Comparison of ENCODE assay signal across 9 cellular contexts in genomic region chrX:1394731-1395501, GRCh38. TPM values are rescaled to one million over a fixed set of nuclear protein-coding genes. Genes with fewer than 3 reads are reported as not detected.
A peak's percentile ranks its signal among the peaks of the same experiment; 100 is the strongest.
DNase-seq lines count a peak whose midpoint lies in the region; ATAC-seq and TF ChIP-seq lines count a peak whose summit lies in the region.
"Had no signal": no experiment of that assay in that cellular context is flagged by ENCODE, and none has a peak within 500 bp of the region (broad histone marks: within the 10 kb centered on the region; RNA-seq: fewer than 3 reads in every experiment).

No MANE protein-coding gene starts in this region.

- H3K9me3 ChIP-seq in body of pancreas (no peaks in the 10 kb centered on the region), mesenchymal stem cell (ENCODE audit: control insufficient read depth, low read length) (no peaks in the 10 kb centered on the region)
- H3K9me3 ChIP-seq: pancreas had no signal

- H3K4me1 ChIP-seq in body of pancreas (peaks cover 21% of the 10 kb centered on the region), mesenchymal stem cell (ENCODE audit: control insufficient read depth, insufficient read depth, low read depth, low read length) (peaks cover 23% of the 10 kb centered on the region)

- no peak for TF ChIP-seq POLR2A in body of pancreas (IDR thresholded peaks at IDR 0.05)

- TF ChIP-seq CTCF in body of pancreas (IDR thresholded peaks at IDR 0.05) (no peak), type B pancreatic cell (conservative IDR thresholded peaks at IDR 0.05) (no peak)

- H3K27me3 ChIP-seq in body of pancreas = no peaks in the 10 kb centered on the region
- H3K27me3 ChIP-seq in mesenchymal stem cell (ENCODE audit: control insufficient read depth in 1 of 2, insufficient read depth in 1 of 2, low read length in 2 of 2) = no peaks in the 10 kb centered on the region
- H3K27me3 ChIP-seq: pancreas had no signal

- H2BK5ac ChIP-seq in mesenchymal stem cell (ENCODE audit: low read depth, low read length, poor library complexity, severe bottlenecking) = no peak overlapping the region

- no peak overlapping the region for H3K4ac ChIP-seq in mesenchymal stem cell (ENCODE audit: low read depth in 1 of 2, low read length in 2 of 2)

- H3K9me3 Mint-ChIP-seq in activated naive CD4-positive, alpha-beta T cell treated with anti-CD3 and anti-CD28 coated beads, Interleukin-2, amount 10 ng/mL, durations not matched to agents 7 days and 5 days = no peaks in the 10 kb centered on the region
- H3K9me3 Mint-ChIP-seq in type B pancreatic cell = no peaks in the 10 kb centered on the region

- no peak overlapping the region for H2BK15ac ChIP-seq in mesenchymal stem cell (ENCODE audit: low read depth, poor library complexity, severe bottlenecking)

- peak overlapping the region; percentile 96 for H3K9ac ChIP-seq in mesenchymal stem cell (ENCODE audit: low read length)

- H3K4me2 ChIP-seq in mesenchymal stem cell (ENCODE audit: low read length, poor library complexity, severe bottlenecking) = no peak overlapping the region

- H3K36me3 Mint-ChIP-seq in activated naive CD4-positive, alpha-beta T cell treated with anti-CD3 and anti-CD28 coated beads, Interleukin-2, amount 10 ng/mL, durations not matched to agents 7 days and 5 days = peaks cover 27% of the 10 kb centered on the region
- peaks cover 12% of the 10 kb centered on the region for H3K36me3 Mint-ChIP-seq in type B pancreatic cell

- no peak overlapping the region for H2BK12ac ChIP-seq in mesenchymal stem cell (ENCODE audit: low read length in 2 of 2)

- 91 to 92% methylated on average over 13 to 20 of the region's 22 CpGs for WGBS in body of pancreas, 2 donors
- 95% methylated on average over 22 of the region's 22 CpGs for WGBS in mesenchymal stem cell

- H4K8ac ChIP-seq in mesenchymal stem cell (ENCODE audit: low read length) = no peak overlapping the region

- H3K4me1 Mint-ChIP-seq in activated naive CD4-positive, alpha-beta T cell treated with anti-CD3 and anti-CD28 coated beads, Interleukin-2, amount 10 ng/mL, durations not matched to agents 7 days and 5 days = peaks cover 39% of the 10 kb centered on the region
- H3K4me1 Mint-ChIP-seq in type B pancreatic cell (ENCODE audit: unreplicated experiment) = peaks cover 11% of the 10 kb centered on the region

- peak; percentile 19 for DNase-seq in activated naive CD4-positive, alpha-beta T cell treated with anti-CD3 and anti-CD28 coated beads, Interleukin-2, amount 10 ng/mL, durations not matched to agents 7 days and 5 days
- DNase-seq in activated naive CD4-positive, alpha-beta T cell treated with Interleukin-2 at 50 U/mL for 16 hours = no peak
- DNase-seq in body of pancreas = peak in 3 of 4 donors; percentile 5 to 15 (median 13)
- no peak for DNase-seq in mesenchymal stem cell
- DNase-seq in type B pancreatic cell (ENCODE audit: extremely low spot score, unreplicated experiment) = no peak

- H3K27me3 Mint-ChIP-seq in activated naive CD4-positive, alpha-beta T cell treated with anti-CD3 and anti-CD28 coated beads, Interleukin-2, amount 10 ng/mL, durations not matched to agents 7 days and 5 days = no peaks in the 10 kb centered on the region
- H3K27me3 Mint-ChIP-seq in type B pancreatic cell = no peaks in the 10 kb centered on the region

- H3K36me3 ChIP-seq in body of pancreas (replicated peaks in 1 of 2; ENCODE audit: insufficient read depth in 1 of 2, low read depth in 2 of 2) = peaks cover 0 to 2% of the 10 kb centered on the region in 2 donors
- H3K36me3 ChIP-seq in mesenchymal stem cell (ENCODE audit: control insufficient read depth in 1 of 2, insufficient read depth in 2 of 2, low read depth in 1 of 2, low read length in 2 of 2) = peaks cover 20 to 50% of the 10 kb centered on the region in 2 experiments

- no peak overlapping the region for H2AK5ac ChIP-seq in mesenchymal stem cell (ENCODE audit: low read length, severe bottlenecking)

- CTCF ChIA-PET in activated naive CD4-positive, alpha-beta T cell treated with anti-CD3 and anti-CD28 coated beads, Interleukin-2, amount 10 ng/mL, durations not matched to agents 7 days and 5 days (lab: Charles Lee) = no interaction called here

- H3K18ac ChIP-seq in mesenchymal stem cell (ENCODE audit: low read depth in 1 of 2, low read length in 2 of 2) = no peak overlapping the region

- ATAC-seq in body of pancreas = no peak
- no peak for ATAC-seq in GM21447 (IDR thresholded peaks at IDR 0.05; ENCODE audit: unreplicated experiment)
- no peak for ATAC-seq in GM21619 (IDR thresholded peaks at IDR 0.05; ENCODE audit: unreplicated experiment)
- no peak for ATAC-seq in HG03571 (IDR thresholded peaks at IDR 0.05; ENCODE audit: unreplicated experiment)
- ATAC-seq: pancreas had no signal

- peaks cover 23% of the 10 kb centered on the region for H3K79me1 ChIP-seq in mesenchymal stem cell (replicated peaks; ENCODE audit: low read length, poor library complexity, severe bottlenecking)

- H3K27ac Mint-ChIP-seq in activated naive CD4-positive, alpha-beta T cell treated with anti-CD3 and anti-CD28 coated beads, Interleukin-2, amount 10 ng/mL, durations not matched to agents 7 days and 5 days = peak overlapping the region; percentile 79
- peak overlapping the region; percentile 28 for H3K27ac Mint-ChIP-seq in type B pancreatic cell

- H3K14ac ChIP-seq in mesenchymal stem cell (ENCODE audit: low read length in 2 of 2) = no peak overlapping the region

- H3K4me3 Mint-ChIP-seq in activated naive CD4-positive, alpha-beta T cell treated with anti-CD3 and anti-CD28 coated beads, Interleukin-2, amount 10 ng/mL, durations not matched to agents 7 days and 5 days = peak overlapping the region; percentile 90
- H3K4me3 Mint-ChIP-seq in type B pancreatic cell = peak overlapping the region; percentile 89

- no peak overlapping the region for H4K91ac ChIP-seq in mesenchymal stem cell (ENCODE audit: low read length)

- no peak overlapping the region for H2AFZ ChIP-seq in mesenchymal stem cell (ENCODE audit: low read depth, low read length)

- no peak overlapping the region for H3K23ac ChIP-seq in mesenchymal stem cell (ENCODE audit: low read length in 2 of 2)

- intact Hi-C loops in body of pancreas (cut with DNase I) = loop anchor here (5.0 kb wide), 1 partner anchor 52 kb away; no protein-coding TSS in a partner anchor

- H2BK120ac ChIP-seq in mesenchymal stem cell (ENCODE audit: low read depth, low read length) = no peak overlapping the region

- H3K27ac ChIP-seq in body of pancreas (peak overlapping the region in 1 of 4 donors; percentile 31), mesenchymal stem cell (ENCODE audit: low read length, poor library complexity, severe bottlenecking) (no peak overlapping the region)
- H3K27ac ChIP-seq: pancreas had no signal

- no peak overlapping the region for H3K4me3 ChIP-seq in body of pancreas
- H3K4me3 ChIP-seq in mesenchymal stem cell (ENCODE audit: insufficient read depth in 1 of 2, low read depth in 1 of 2, low read length in 2 of 2) = peak overlapping the region in 1 of 2 experiments; percentile 86
- H3K4me3 ChIP-seq: pancreas had no signal

RNA-seq across cellular contexts. Expression of gene SLC25A6, which starts 3.0 kb away (rescaled TPM):
- total RNA-seq in body of pancreas = 100 to 1,000 TPM; 180 to 338 TPM
- polyA plus RNA-seq in mesenchymal stem cell (2013, experiment 1 of 2) = 554 TPM
- polyA plus RNA-seq in mesenchymal stem cell (2013, experiment 2 of 2) = 544 TPM
- total RNA-seq in type B pancreatic cell (ENCODE audit: low replicate concordance) = 489 and 568 TPM in 2 replicates

RNA-seq across cellular contexts. Expression of gene ASMTL, which starts 57.8 kb away (rescaled TPM):
- total RNA-seq in body of pancreas (10 to 100 TPM; 16.5 to 18.9 TPM), type B pancreatic cell (ENCODE audit: low replicate concordance) (20.2 and 31.5 TPM in 2 replicates)
- polyA plus RNA-seq in mesenchymal stem cell (2013, experiment 1 of 2) = 21.6 TPM
- 21.5 TPM for polyA plus RNA-seq in mesenchymal stem cell (2013, experiment 2 of 2)

RNA-seq across cellular contexts. Expression of gene IL3RA, which starts 58.3 kb away (rescaled TPM):
- 1 to 10 TPM in 1 of 2 donors, under 1 TPM in 1; 0.78 to 1.3 TPM for total RNA-seq in body of pancreas
- 1.4 TPM for polyA plus RNA-seq in mesenchymal stem cell (2013, experiment 1 of 2)
- 1.4 TPM for polyA plus RNA-seq in mesenchymal stem cell (2013, experiment 2 of 2)
- not detected in 2 replicates for total RNA-seq in type B pancreatic cell (ENCODE audit: low replicate concordance)

Comparison
In these comparisons a context has a peak if more than half of its experiments do, and no peak if none do; other contexts are left out.
1. DNase-seq: peak in activated naive CD4-positive, alpha-beta T cell treated with anti-CD3 and anti-CD28 coated beads, Interleukin-2, amount 10 ng/mL, durations not matched to agents 7 days and 5 days (single experiment) and body of pancreas (3 of 4); none in activated naive CD4-positive, alpha-beta T cell treated with Interleukin-2 at 50 U/mL for 16 hours (single experiment), mesenchymal stem cell (single experiment) and type B pancreatic cell (single experiment).